ENCODE assay signal across 8 cellular contexts in the genomic region with DNA sequence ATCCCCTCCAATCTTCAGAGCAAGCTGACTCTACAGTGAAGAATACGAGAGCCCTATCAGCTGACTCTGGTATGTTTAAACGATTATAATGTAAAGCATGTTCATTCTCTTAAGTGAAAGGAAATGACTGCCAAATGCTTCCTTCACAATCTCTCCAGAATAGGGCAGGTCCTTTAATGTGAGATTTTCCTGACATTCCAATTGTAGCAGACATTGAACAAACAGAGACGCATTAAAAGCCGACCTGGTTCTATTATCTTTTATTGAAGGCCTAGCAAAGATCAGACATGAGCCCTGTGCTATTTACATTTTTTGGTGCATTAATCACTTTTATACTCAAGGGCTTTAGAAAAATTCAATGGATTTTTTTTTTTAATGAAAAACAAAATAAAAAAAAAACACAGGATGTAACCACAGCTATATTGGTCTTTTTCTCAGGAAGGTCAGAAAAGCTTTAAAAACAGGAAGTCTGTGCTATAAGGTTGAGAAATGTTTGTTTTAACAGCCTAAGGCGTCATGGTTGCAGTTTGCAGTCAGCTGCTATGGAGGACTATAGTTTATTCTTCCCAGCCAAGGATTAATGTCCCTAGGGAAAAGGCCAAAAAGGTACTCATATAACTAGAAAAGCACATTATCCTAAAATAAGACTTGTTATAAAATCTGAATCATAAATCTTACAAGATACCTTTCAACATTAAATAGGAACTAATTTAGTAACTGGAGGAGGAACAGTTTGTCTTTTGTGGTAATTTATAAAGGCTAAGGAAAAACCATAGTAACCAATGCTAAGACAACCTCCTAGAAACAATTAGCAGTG.
A peak's percentile ranks its signal among the peaks of the same experiment; 100 is the strongest.
DNase-seq lines count a peak whose midpoint lies in the region; ATAC-seq and TF ChIP-seq lines count a peak whose summit lies in the region.

No MANE protein-coding gene starts in this region.

- no peaks in the 10 kb centered on the region for H3K9me3 ChIP-seq in iPS-18a (ENCODE audit: control insufficient read depth, low read depth, low read length)
- no peaks in the 10 kb centered on the region for H3K9me3 ChIP-seq in smooth muscle cell (replicated peaks; ENCODE audit: low read depth)

- peaks cover 31% of the 10 kb centered on the region for H3F3A ChIP-seq in smooth muscle cell (ENCODE audit: low read depth)

- H2AFZ ChIP-seq in smooth muscle cell (ENCODE audit: low read depth): no peak overlapping the region

- H3K4me2 ChIP-seq in smooth muscle cell: peak overlapping the region; percentile 76

- H3K27me3 ChIP-seq in iPS-18a (ENCODE audit: control insufficient read depth, insufficient read depth, low read length) (no peaks in the 10 kb centered on the region), smooth muscle cell (ENCODE audit: low read depth) (no peaks in the 10 kb centered on the region)

- peak overlapping the region; percentile 47 for H3K9ac ChIP-seq in iPS-18a (ENCODE audit: low read length)
- H3K9ac ChIP-seq in smooth muscle cell (ENCODE audit: low read depth): peak overlapping the region; percentile 54

- H4K20me1 ChIP-seq in smooth muscle cell (ENCODE audit: low read depth): peaks cover 5% of the 10 kb centered on the region

- H3K27ac ChIP-seq in iPS-18a (ENCODE audit: low read length) (peak overlapping the region; percentile 84), smooth muscle cell (ENCODE audit: low read depth) (peak overlapping the region; percentile 85)

- H3K4me3 ChIP-seq in iPS-18a (ENCODE audit: low read length) (peak overlapping the region; percentile 38), smooth muscle cell (peak overlapping the region; percentile 26)

- ATAC-seq in GM21526 (IDR thresholded peaks at IDR 0.05; ENCODE audit: low FRiP score, unreplicated experiment): no peak

- H3K79me2 ChIP-seq in smooth muscle cell (ENCODE audit: low read depth): peaks cover 78% of the 10 kb centered on the region

- POLR2A ChIA-PET in HEK293T (lab: Yijun Ruan, JAX): interaction anchor here (2.6 kb wide), 1 partner anchor 9 kb away, joined by 11 read pairs; no protein-coding TSS in a partner anchor

- 2% methylated on average over 5 of the region's 5 CpGs for WGBS in smooth muscle cell (ENCODE audit: low lambda C conversion rate)

- TF ChIP-seq CTCF in AG09319 (IDR thresholded peaks at IDR 0.05; ENCODE audit: low read depth, low read length) (no peak), smooth muscle cell (IDR thresholded peaks at IDR 0.05; ENCODE audit: borderline replicate concordance, insufficient read depth, poor library complexity, severe bottlenecking) (no peak)

- no peaks in the 10 kb centered on the region for H3K36me3 ChIP-seq in iPS-18a (ENCODE audit: control insufficient read depth, low read depth, low read length)
- H3K36me3 ChIP-seq in smooth muscle cell (ENCODE audit: low read depth): no peaks in the 10 kb centered on the region

- CTCF ChIA-PET in HEK293T (lab: Yijun Ruan, JAX): interaction anchor here (0.6 to 1.0 kb wide), 2 partner anchors 136 to 151 kb away, joined by 3 read pairs; no protein-coding TSS in a partner anchor

- H3K4me1 ChIP-seq in iPS-18a (ENCODE audit: control insufficient read depth, low read depth, low read length) (peaks cover 27% of the 10 kb centered on the region), smooth muscle cell (ENCODE audit: low read depth) (peaks cover 32% of the 10 kb centered on the region)

- DNase-seq in AG09319 (ENCODE audit: extremely low read depth, low read depth) (peak; percentile 35), HEK293T (ENCODE audit: extremely low spot score) (peak; percentile 60), NCI-H526 (lab: John Stamatoyannopoulos, UW) (peak; percentile 54 to 62), amniotic epithelial cell (ENCODE audit: low read depth) (peak; percentile 82), smooth muscle cell (lab: John Stamatoyannopoulos, UW; ENCODE audit: unreplicated experiment) (no peak)
- DNase-seq in effector CD4-positive, alpha-beta T cell: no peak

TF ChIP-seq in HEK293T, 16 proteins besides CTCF, POLR2A, EP300 and RAD21:
- no peak for TF ChIP-seq FOXA1 (IDR thresholded peaks at IDR 0.05)
- TF ChIP-seq L3MBTL2 (conservative IDR thresholded peaks at IDR 0.05): no peak
- TF ChIP-seq ZNF384 (IDR thresholded peaks at IDR 0.05): no peak
- TF ChIP-seq ARNT (IDR thresholded peaks at IDR 0.05): no peak
- TF ChIP-seq FOXK2 (IDR thresholded peaks at IDR 0.05): no peak
- no peak for TF ChIP-seq BHLHE40 (IDR thresholded peaks at IDR 0.05; ENCODE audit: borderline replicate concordance)
- TF ChIP-seq LEF1 (IDR thresholded peaks at IDR 0.05; ENCODE audit: borderline replicate concordance): no peak
- TF ChIP-seq NFRKB (IDR thresholded peaks at IDR 0.05): no peak
- TF ChIP-seq HDGF (IDR thresholded peaks at IDR 0.05; ENCODE audit: borderline replicate concordance): no peak
- no peak for TF ChIP-seq SP1 (IDR thresholded peaks at IDR 0.05)
- TF ChIP-seq, protein P1, sequence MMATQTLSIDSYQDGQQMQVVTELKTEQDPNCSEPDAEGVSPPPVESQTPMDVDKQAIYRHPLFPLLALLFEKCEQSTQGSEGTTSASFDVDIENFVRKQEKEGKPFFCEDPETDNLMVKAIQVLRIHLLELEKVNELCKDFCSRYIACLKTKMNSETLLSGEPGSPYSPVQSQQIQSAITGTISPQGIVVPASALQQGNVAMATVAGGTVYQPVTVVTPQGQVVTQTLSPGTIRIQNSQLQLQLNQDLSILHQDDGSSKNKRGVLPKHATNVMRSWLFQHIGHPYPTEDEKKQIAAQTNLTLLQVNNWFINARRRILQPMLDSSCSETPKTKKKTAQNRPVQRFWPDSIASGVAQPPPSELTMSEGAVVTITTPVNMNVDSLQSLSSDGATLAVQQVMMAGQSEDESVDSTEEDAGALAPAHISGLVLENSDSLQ (IDR thresholded peaks at IDR 0.05): peak; percentile 82
- no peak for TF ChIP-seq ELF4 (IDR thresholded peaks at IDR 0.05)
- peak; percentile 46; the same call in 1 of the 2 replicates for TF ChIP-seq FOXM1 (IDR thresholded peaks at IDR 0.05; ENCODE audit: borderline replicate concordance)
- no peak for TF ChIP-seq TARDBP (IDR thresholded peaks at IDR 0.05)
- peak; percentile 88 for TF ChIP-seq CTBP1 (IDR thresholded peaks at IDR 0.05; ENCODE audit: borderline replicate concordance)
- no peak for TF ChIP-seq SUZ12 (IDR thresholded peaks at IDR 0.05)
TF ChIP-seq in HEK293T: peak in this region for 3.

Comparison
In these comparisons a context has a peak if more than half of its experiments do, and no peak if none do; other contexts are left out.
1. DNase-seq: peak in AG09319 (single experiment), HEK293T (single experiment), NCI-H526 (2 of 2) and amniotic epithelial cell (single experiment); none in smooth muscle cell (single experiment) and effector CD4-positive, alpha-beta T cell (single experiment).